Comparison of ENCODE assay signal across 8 cellular contexts in genomic region chr11:33736148-33736809, GRCh38. TPM values are rescaled to one million over a fixed set of nuclear protein-coding genes. Genes with fewer than 3 reads are reported as not detected.
DNase-seq lines count a peak whose midpoint lies in the region; ATAC-seq and TF ChIP-seq lines count a peak whose summit lies in the region.

Gene CD59 (minus strand): TSS chr11:33736423. CDS start chr11:33722445, 13,978 bp downstream.

- no peak for TF ChIP-seq CTCF in left ventricle myocardium inferior (IDR thresholded peaks at IDR 0.05; ENCODE audit: borderline replicate concordance)
- peak in 1 of 4 experiments; percentile 9 for TF ChIP-seq CTCF in prostate gland (IDR thresholded peaks at IDR 0.05)

- H3K36me3 ChIP-seq in left ventricle myocardium inferior (peaks cover 10% of the 10 kb centered on the region), prostate gland (no peaks in the 10 kb centered on the region)

- H3K4me1 ChIP-seq in left ventricle myocardium inferior (peaks cover 64% of the 10 kb centered on the region), prostate gland (replicated peaks) (no peaks in the 10 kb centered on the region)

- intact Hi-C loops in T-helper 2 cell treated with Interferon-gamma antibody and Interleukin-4, amounts not matched to agents 100 ng/mL and 5 ng/mL, for 36 hours (cut with micrococcal nuclease), result loop anchor here (2.0 to 10.0 kb wide), 3 partner anchors 13 to 1641 kb away; partner anchors contain the start of genes NAT10 and RCN1
- intact Hi-C loops in left ventricle myocardium inferior (cut with micrococcal nuclease) (no loop called here), prostate gland (cut with DNase I) (loop anchor here (5.0 to 10.0 kb wide), 4 partner anchors 41 to 574 kb away; partner anchors contain the start of genes CSTF3 and HIPK3)

- no peaks in the 10 kb centered on the region for H3K27me3 ChIP-seq in left ventricle myocardium inferior (ENCODE audit: low read depth)
- no peaks in the 10 kb centered on the region for H3K27me3 ChIP-seq in prostate gland (replicated peaks; ENCODE audit: insufficient read depth)

- H3K27ac ChIP-seq in angular gyrus (ENCODE audit: low read depth, low read length) (peak within 1 kb of the TSS; percentile 78), left ventricle myocardium inferior (replicated peaks) (peak within 1 kb of the TSS; percentile 95), prostate gland (peak within 1 kb of the TSS; percentile 88 to 91)

- DNase-seq in NCI-H146 (lab: John Stamatoyannopoulos, UW) (peak; percentile 93), left ventricle myocardium inferior (peak; percentile 98), prostate gland (ENCODE audit: low spot score) (peak; percentile 96), ureter (ENCODE audit: low spot score) (peak; percentile 97)

- TF ChIP-seq POLR2A in GM15510 (IDR thresholded peaks at IDR 0.05; ENCODE audit: borderline replicate concordance, extremely low read depth, insufficient read length) (peak; percentile 82), prostate gland (IDR thresholded peaks at IDR 0.05) (peak; percentile 97)

- peak; percentile 63 for ATAC-seq in HG02852 (IDR thresholded peaks at IDR 0.05; ENCODE audit: unreplicated experiment)

- WGBS in prostate gland, result under 1% methylated on average over 48 of the region's 48 CpGs

- no peaks in the 10 kb centered on the region for H3K9me3 ChIP-seq in left ventricle myocardium inferior (replicated peaks)
- H3K9me3 ChIP-seq in prostate gland, result no peaks in the 10 kb centered on the region

- peak within 1 kb of the TSS; percentile 78 for H3K4me3 ChIP-seq in left ventricle myocardium inferior
- peak within 1 kb of the TSS; percentile 68 to 81 for H3K4me3 ChIP-seq in prostate gland

RNA-seq across cellular contexts. Expression of gene CD59, which starts in this region (rescaled TPM):
- 125 and 135 TPM in 2 replicates for total RNA-seq in T-helper 2 cell treated with Interferon-gamma antibody and Interleukin-4, amounts not matched to agents 100 ng/mL and 5 ng/mL, for 36 hours
- total RNA-seq in left ventricle myocardium inferior, result 789 TPM
- 100 to 1,000 TPM; 205 to 274 TPM for total RNA-seq in prostate gland
- 546 TPM for total RNA-seq in ureter

Comparison
In these comparisons a context has a peak if more than half of its experiments do, and no peak if none do; other contexts are left out.
1. Peak in every context shown above with its lines: DNase-seq, ATAC-seq, H3K4me3 ChIP-seq and H3K27ac ChIP-seq.